ENCODE assay signal across 27 cellular contexts in the genomic region with DNA sequence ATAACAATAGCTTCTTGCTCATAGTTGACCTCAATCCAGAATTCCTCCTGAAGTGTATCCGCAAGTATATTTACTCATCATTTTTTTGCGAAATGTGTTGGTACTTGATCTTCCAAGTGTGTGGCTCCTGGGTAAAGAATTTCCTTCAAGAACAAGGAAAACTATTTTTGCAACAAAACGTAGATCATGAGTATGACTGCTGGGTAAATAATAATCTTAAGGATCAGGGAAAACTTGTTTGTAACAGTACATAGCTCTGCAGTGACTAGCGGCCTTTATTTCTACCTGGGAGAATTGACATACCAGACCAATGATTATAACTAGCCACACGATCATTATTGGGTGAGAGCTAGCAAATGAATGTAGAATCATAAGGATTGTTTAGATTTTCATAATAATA.
DNase-seq lines count a peak whose midpoint lies in the region; ATAC-seq and TF ChIP-seq lines count a peak whose summit lies in the region.
"Had no signal": no experiment of that assay in that cellular context is flagged by ENCODE, and none has a peak within 500 bp of the region (broad histone marks: within the 10 kb centered on the region; RNA-seq: fewer than 3 reads in every experiment).

No MANE protein-coding gene starts in this region.

- no peak overlapping the region for H3K4me3 ChIP-seq in RWPE2 (ENCODE audit: severe bottlenecking)
- H3K4me3 ChIP-seq: PC-9, SK-N-MC had no signal

- H3K9me3 ChIP-seq in RWPE2 (ENCODE audit: severe bottlenecking): no peaks in the 10 kb centered on the region
- H3K9me3 ChIP-seq: BE2C had no signal

- H3K36me3 ChIP-seq in RWPE2 (ENCODE audit: low read depth): no peaks in the 10 kb centered on the region
- H3K36me3 ChIP-seq: BE2C had no signal

- peak; percentile 71 for ATAC-seq in RWPE2 (ENCODE audit: low read depth)
- ATAC-seq in foreskin keratinocyte: peak; percentile 99
- no peak for ATAC-seq in GM19395 (IDR thresholded peaks at IDR 0.05; ENCODE audit: unreplicated experiment)

- DNase-seq in HPDE6-E6E7 (ENCODE audit: extremely low spot score) (peak; percentile 14), RWPE2 (ENCODE audit: low spot score) (no peak), foreskin keratinocyte (peak; percentile 86 to 91), HuH-7.5 (ENCODE audit: low spot score) (no peak), AML-193 (lab: John Stamatoyannopoulos, UW) (no peak), iPS-NIHi7 (ENCODE audit: extremely low spot score) (no peak)
- DNase-seq: BE2C; CD8-positive, alpha-beta memory T cell; DMS 273 treated with DMSO at 0.1 percent for 48 hours; DMS79; EL; GF-D8; H7; NCI-H1092 treated with DMSO at 0.1 percent for 48 hours; NCI-H1436; NCI-H187 treated with DMSO at 0.1 percent for 48 hours; NCI-H2171 treated with DMSO at 0.1 percent for 48 hours; NCI-H446; NCI-H524 treated with DMSO at 0.1 percent for 48 hours; NCI-H774; RPMI8226; SHP77 treated with DMSO at 0.1 percent for 48 hours; SW 1271 had no signal

- TF ChIP-seq CTCF in RWPE2 (IDR thresholded peaks at IDR 0.05; ENCODE audit: poor library complexity, severe bottlenecking) (no peak), foreskin keratinocyte (conservative IDR thresholded peaks at IDR 0.05) (no peak)

- H3K27me3 ChIP-seq in RWPE2 (ENCODE audit: insufficient read depth, poor library complexity, severe bottlenecking): no peaks in the 10 kb centered on the region
- no peaks in the 10 kb centered on the region for H3K27me3 ChIP-seq in foreskin keratinocyte
- H3K27me3 ChIP-seq: BE2C had no signal

- H3K27ac ChIP-seq in RWPE2 (ENCODE audit: poor library complexity, severe bottlenecking): no peak overlapping the region
- no peak overlapping the region for H3K27ac ChIP-seq in foreskin keratinocyte
- H3K27ac ChIP-seq: KMS-11, PC-9, SK-N-MC had no signal

- H3K4me1 ChIP-seq in RWPE2 (ENCODE audit: insufficient read depth, poor library complexity, severe bottlenecking): peaks cover 3% of the 10 kb centered on the region
- H3K4me1 ChIP-seq in foreskin keratinocyte: peaks cover 10% of the 10 kb centered on the region
- H3K4me1 ChIP-seq: BE2C had no signal

Comparison
In these comparisons a context has a peak if more than half of its experiments do, and no peak if none do; other contexts are left out.
1. DNase-seq: peak in HPDE6-E6E7 (single experiment) and foreskin keratinocyte (2 of 2); none in RWPE2 (single experiment), HuH-7.5 (single experiment), AML-193 (0 of 2) and iPS-NIHi7 (single experiment).